Comparison of ENCODE assay signal across 26 cellular contexts in the genomic region with DNA sequence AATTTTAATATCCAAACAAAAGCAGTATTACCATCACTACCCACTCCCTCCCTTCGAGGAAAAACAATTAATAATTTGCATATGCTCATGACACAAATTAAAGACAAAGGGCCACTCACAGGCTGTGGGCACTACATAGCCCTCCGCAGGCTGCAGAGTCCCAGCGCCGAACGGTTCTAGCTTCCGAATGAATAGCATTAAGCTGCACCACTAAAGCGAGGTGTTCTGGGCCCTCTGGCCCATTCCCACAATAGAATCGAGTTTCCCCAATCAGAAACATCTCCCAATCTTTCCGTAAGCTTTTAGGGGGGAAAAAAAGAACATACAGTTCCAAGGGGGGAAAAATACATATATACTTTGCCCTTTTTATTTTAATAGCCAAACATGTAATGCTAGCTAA. TPM values are rescaled to one million over a fixed set of nuclear protein-coding genes. Genes with fewer than 3 reads are reported as not detected.
"Had no signal": no experiment of that assay in that cellular context is flagged by ENCODE, and none has a peak within 500 bp of the region (broad histone marks: within the 10 kb centered on the region; RNA-seq: fewer than 3 reads in every experiment).

No MANE protein-coding gene starts in this region.

- H3K4me3 Mint-ChIP-seq: activated CD8-positive, alpha-beta T cell treated with anti-CD3 and anti-CD28 coated beads for 36 hours; activated naive CD4-positive, alpha-beta T cell treated with anti-CD3 and anti-CD28 coated beads, Interleukin-2, amount 50 U/mL, for 24 hours; activated T-helper 1 cell treated with anti-CD3 and anti-CD28 coated beads, Interleukin-12 subunit alpha, Interleukin-12 subunit beta, Interleukin-2, Interleukin-4 antibody, amounts not matched to agents 30 ng/mL and 10 ng/mL and 1 ng/mL, durations not matched to agents 14 hours and 24 hours and 36 hours; T-cell had no signal

- H3K36me3 Mint-ChIP-seq: activated naive CD4-positive, alpha-beta T cell treated with anti-CD3 and anti-CD28 coated beads, Interleukin-2, amount 50 U/mL, for 24 hours; T-cell had no signal

- H3K9me3 ChIP-seq: breast epithelium, MG63 had no signal

- H3K27ac ChIP-seq: breast epithelium, SK-N-MC, WERI-Rb-1 had no signal

- H3K9me3 Mint-ChIP-seq: activated CD8-positive, alpha-beta T cell treated with anti-CD3 and anti-CD28 coated beads for 36 hours; activated naive CD4-positive, alpha-beta T cell treated with anti-CD3 and anti-CD28 coated beads, Interleukin-2, amount 50 U/mL, for 24 hours; activated T-helper 1 cell treated with anti-CD3 and anti-CD28 coated beads, Interleukin-12 subunit alpha, Interleukin-12 subunit beta, Interleukin-2, Interleukin-4 antibody, amounts not matched to agents 30 ng/mL and 10 ng/mL and 1 ng/mL, durations not matched to agents 14 hours and 24 hours and 36 hours; T-cell had no signal

- H3K27ac Mint-ChIP-seq: activated CD8-positive, alpha-beta T cell treated with anti-CD3 and anti-CD28 coated beads for 36 hours; activated naive CD4-positive, alpha-beta T cell treated with anti-CD3 and anti-CD28 coated beads, Interleukin-2, amount 50 U/mL, for 24 hours; activated T-helper 1 cell treated with anti-CD3 and anti-CD28 coated beads, Interleukin-12 subunit alpha, Interleukin-12 subunit beta, Interleukin-2, Interleukin-4 antibody, amounts not matched to agents 30 ng/mL and 10 ng/mL and 1 ng/mL, durations not matched to agents 14 hours and 24 hours and 36 hours; T-cell had no signal

- ATAC-seq: activated CD4-positive, CD25-positive, alpha-beta regulatory T cell treated with anti-CD3 and anti-CD28 coated beads, Interleukin-2, amount 50 U/mL, for 24 hours; activated CD8-positive, alpha-beta T cell treated with anti-CD3 and anti-CD28 coated beads for 36 hours; Right ventricle myocardium inferior; T-cell had no signal

- DNase-seq: activated CD4-positive, alpha-beta T cell treated with anti-CD3 and anti-CD28 coated beads for 4 hours; activated CD8-positive, alpha-beta memory T cell treated with anti-CD3 and anti-CD28 coated beads, Interleukin-2, amount 50 U/mL, for 4 hours; activated CD8-positive, alpha-beta T cell treated with anti-CD3 and anti-CD28 coated beads for 36 hours; activated effector memory CD4-positive, alpha-beta T cell treated with Interleukin-2 at 50 U/mL for 16 hours; activated naive CD4-positive, alpha-beta T cell; aorta; caudate nucleus; MG63; MV-4-11; NCI-H1105; NCI-H1436; NCI-H1694 treated with DMSO at 0.1 percent for 48 hours; NCI-H2029 treated with DMSO at 0.1 percent for 48 hours; NCI-H510A treated with DMSO at 0.1 percent for 48 hours; NCI-H82; T-helper 2 cell; WERI-Rb-1 had no signal

RNA-seq across cellular contexts. Expression of a gene that starts 14.5 kb away (rescaled TPM):
- total RNA-seq: activated CD8-positive, alpha-beta T cell treated with anti-CD3 and anti-CD28 coated beads for 36 hours; activated T-helper 1 cell treated with anti-CD3 and anti-CD28 coated beads, Interleukin-12 subunit alpha, Interleukin-12 subunit beta, Interleukin-2, Interleukin-4 antibody, amounts not matched to agents 30 ng/mL and 10 ng/mL and 1 ng/mL, durations not matched to agents 14 hours and 24 hours and 36 hours; aorta; breast epithelium; OCI-LY7; Right ventricle myocardium inferior; RPMI7951 had no signal
